14 cellular contexts compared by ENCODE assay signal in the genomic region with DNA sequence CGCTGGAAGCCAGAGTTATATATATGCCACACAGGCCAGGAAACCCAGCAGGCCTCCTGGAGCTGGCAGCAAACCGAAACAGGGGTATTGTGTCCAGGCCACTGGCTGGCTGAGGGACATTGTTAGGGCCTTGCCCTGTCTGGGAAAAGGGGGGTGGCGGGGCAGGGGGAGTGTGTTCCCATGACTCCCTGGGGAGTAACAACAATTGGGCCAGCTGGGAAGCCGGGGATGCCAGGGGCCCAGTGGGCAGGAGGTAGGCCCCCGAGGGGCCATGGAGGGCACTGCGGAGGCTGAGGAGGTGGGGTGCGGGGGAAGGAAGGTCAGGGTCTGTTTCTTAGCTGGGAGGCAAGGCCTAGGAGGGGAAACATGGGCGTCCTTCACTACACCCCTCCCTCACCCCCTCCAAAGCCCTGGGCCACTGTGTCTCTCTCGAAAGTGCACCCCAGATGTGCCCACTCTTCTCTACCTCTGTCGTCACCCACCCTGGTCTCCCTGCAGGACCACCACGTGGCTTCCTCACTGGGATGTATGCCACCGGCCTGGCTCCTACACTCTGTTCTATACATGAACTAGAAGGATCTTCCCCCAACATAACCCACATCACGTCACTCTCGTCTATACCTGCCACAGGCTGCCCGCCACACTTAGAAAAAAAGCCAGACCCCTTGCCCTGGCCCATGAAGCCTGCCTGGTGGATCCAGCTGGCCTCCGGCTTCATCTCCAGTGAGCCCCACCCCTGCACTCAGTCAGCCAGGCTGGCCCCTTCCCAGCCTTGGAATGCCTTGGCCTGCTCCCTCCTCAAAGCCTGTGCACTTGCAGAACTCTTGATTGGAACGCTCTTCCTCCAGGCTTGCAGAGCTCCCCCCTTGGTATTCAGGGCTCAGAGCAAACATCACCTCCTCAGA. TPM values are rescaled to one million over a fixed set of nuclear protein-coding genes. Genes with fewer than 3 reads are reported as not detected.
DNase-seq lines count a peak whose midpoint lies in the region; ATAC-seq and TF ChIP-seq lines count a peak whose summit lies in the region.
"Had no signal": no experiment of that assay in that cellular context is flagged by ENCODE, and none has a peak within 500 bp of the region (broad histone marks: within the 10 kb centered on the region; RNA-seq: fewer than 3 reads in every experiment).

No MANE protein-coding gene starts in this region.

- H3K27ac ChIP-seq in ectodermal cell (ENCODE audit: insufficient read depth, low read depth, low read length, poor library complexity, severe bottlenecking) (peak overlapping the region; percentile 66), thyroid gland (peak overlapping the region; percentile 68 to 89 (median 81))

- H3K9me3 ChIP-seq in ectodermal cell (ENCODE audit: control insufficient read depth, low read length), result no peaks in the 10 kb centered on the region
- H3K9me3 ChIP-seq in thyroid gland, result no peaks in the 10 kb centered on the region

- no peak overlapping the region for H3K4me3 ChIP-seq in ectodermal cell (ENCODE audit: insufficient read depth, low read depth, low read length)
- no peak overlapping the region for H3K4me3 ChIP-seq in thyroid gland (replicated peaks in 1 of 3)

- H3K27ac Mint-ChIP-seq in mesothelial cell of epicardium, result peak overlapping the region; percentile 40
- no peak overlapping the region for H3K27ac Mint-ChIP-seq in osteocyte (ENCODE audit: unreplicated experiment)

- no peaks in the 10 kb centered on the region for H3K27me3 ChIP-seq in ectodermal cell (ENCODE audit: control insufficient read depth, insufficient read depth, low read length, poor library complexity, severe bottlenecking)
- H3K27me3 ChIP-seq in thyroid gland, result no peaks in the 10 kb centered on the region

- no peak for TF ChIP-seq POLR2A in thyroid gland (IDR thresholded peaks at IDR 0.05)

- intact Hi-C loops in thyroid gland (cut with DNase I), result loop anchor here (5.0 kb wide), 1 partner anchor 33 kb away; no protein-coding TSS in a partner anchor

- H3K4me1 ChIP-seq in ectodermal cell (ENCODE audit: control insufficient read depth, insufficient read depth, low read length) (peaks cover 13% of the 10 kb centered on the region), thyroid gland (peaks cover 17 to 28% of the 10 kb centered on the region in 2 donors)

- H3K36me3 Mint-ChIP-seq in mesothelial cell of epicardium (no peaks in the 10 kb centered on the region), osteocyte (ENCODE audit: unreplicated experiment) (no peaks in the 10 kb centered on the region)

- DNase-seq in NCI-H1092 treated with DMSO at 0.1 percent for 48 hours (lab: John Stamatoyannopoulos, UW), result peak; percentile 44
- no peak for DNase-seq in NCI-H1092 (lab: John Stamatoyannopoulos, UW)
- no peak for DNase-seq in mesothelial cell of epicardium (ENCODE audit: low spot score in 2 of 2, unreplicated experiment in 2 of 2)
- peak; percentile 89 for DNase-seq in thyroid gland
- DNase-seq in activated effector memory CD4-positive, alpha-beta T cell treated with anti-CD3 and anti-CD28 coated beads, Interleukin-2, amount 50 U/mL, for 16 hours, result no peak
- no peak for DNase-seq in osteocyte (ENCODE audit: extremely low spot score, unreplicated experiment)
- DNase-seq: 8988T; activated CD4-positive, alpha-beta T cell treated with anti-CD3 and anti-CD28 coated beads, Interleukin-2, amount 50 U/mL, for 48 hours; GF-D8; NCI-H1930 had no signal

- 50 to 53% methylated on average over 17 of the region's 17 CpGs for WGBS in ectodermal cell, 2 experiments
- 58 to 63% methylated on average over 17 of the region's 17 CpGs for WGBS in thyroid gland, 2 donors

- H3K9me3 Mint-ChIP-seq in mesothelial cell of epicardium, result no peaks in the 10 kb centered on the region
- H3K9me3 Mint-ChIP-seq in osteocyte (ENCODE audit: unreplicated experiment), result no peaks in the 10 kb centered on the region

- H3K36me3 ChIP-seq in ectodermal cell (ENCODE audit: control insufficient read depth, insufficient read depth, low read length), result no peaks in the 10 kb centered on the region
- no peaks in the 10 kb centered on the region for H3K36me3 ChIP-seq in thyroid gland

- H3K4me1 Mint-ChIP-seq in mesothelial cell of epicardium (peaks cover 15% of the 10 kb centered on the region), osteocyte (ENCODE audit: unreplicated experiment) (peaks cover 3% of the 10 kb centered on the region)

- TF ChIP-seq CTCF in mesothelial cell of epicardium (IDR thresholded peaks at IDR 0.05; ENCODE audit: unreplicated experiment) (no peak), thyroid gland (IDR thresholded peaks at IDR 0.05) (peak in 1 of 6 experiments; percentile 5), osteocyte (IDR thresholded peaks at IDR 0.05) (no peak)

- ATAC-seq in GM21390 (IDR thresholded peaks at IDR 0.05; ENCODE audit: unreplicated experiment), result no peak
- ATAC-seq: left lobe of liver had no signal

- no peak overlapping the region for H3K4me3 Mint-ChIP-seq in mesothelial cell of epicardium
- no peak overlapping the region for H3K4me3 Mint-ChIP-seq in osteocyte (ENCODE audit: unreplicated experiment)

- H3K27me3 Mint-ChIP-seq in mesothelial cell of epicardium (ENCODE audit: low read depth), result no peaks in the 10 kb centered on the region
- no peaks in the 10 kb centered on the region for H3K27me3 Mint-ChIP-seq in osteocyte (ENCODE audit: unreplicated experiment)

RNA-seq across cellular contexts. Expression of a gene that starts 7.8 kb away (rescaled TPM):
- 32.8 TPM for polyA plus RNA-seq in ectodermal cell (2013, experiment 1 of 4)
- polyA plus RNA-seq in ectodermal cell (2013, experiment 2 of 4), result 37.6 TPM
- polyA plus RNA-seq in ectodermal cell (2013, experiment 3 of 4), result 26.5 TPM
- polyA plus RNA-seq in ectodermal cell (2013, experiment 4 of 4), result 27.6 TPM
- total RNA-seq in mesothelial cell of epicardium, result 16.7 to 18.1 TPM (median 16.9 TPM) in 3 replicates
- under 1 TPM in 3 of 4 donors, not detected in 1; 0.42 to 0.89 (median 0.67) TPM for total RNA-seq in thyroid gland
- total RNA-seq in osteocyte, result 5.6 and 6.3 TPM in 2 replicates

RNA-seq across cellular contexts. Expression of a gene that starts 19.8 kb away (rescaled TPM):
- polyA plus RNA-seq in ectodermal cell (2013, experiment 1 of 4), result 22.8 TPM
- 18.8 TPM for polyA plus RNA-seq in ectodermal cell (2013, experiment 2 of 4)
- 18.7 TPM for polyA plus RNA-seq in ectodermal cell (2013, experiment 3 of 4)
- polyA plus RNA-seq in ectodermal cell (2013, experiment 4 of 4), result 23.3 TPM
- total RNA-seq in mesothelial cell of epicardium, result 58.4 to 60.1 TPM (median 58.6 TPM) in 3 replicates
- total RNA-seq in thyroid gland, result 10 to 100 TPM; 65.2 to 99.8 (median 73.4) TPM
- 29.1 and 30.0 TPM in 2 replicates for total RNA-seq in osteocyte

RNA-seq across cellular contexts. Expression of a gene that starts 26.1 kb away (rescaled TPM):
- 4.5 TPM for polyA plus RNA-seq in ectodermal cell (2013, experiment 1 of 4)
- polyA plus RNA-seq in ectodermal cell (2013, experiment 2 of 4), result 5.2 TPM
- polyA plus RNA-seq in ectodermal cell (2013, experiment 3 of 4), result 4.4 TPM
- polyA plus RNA-seq in ectodermal cell (2013, experiment 4 of 4), result 2.9 TPM
- 7.0 to 7.5 TPM (median 7.4 TPM) in 3 replicates for total RNA-seq in mesothelial cell of epicardium
- 10 to 100 TPM; 17.7 to 31.2 (median 22.0) TPM for total RNA-seq in thyroid gland
- total RNA-seq in osteocyte, result 2.1 and 3.4 TPM in 2 replicates

RNA-seq across cellular contexts. Expression of a gene that starts 27.2 kb away (rescaled TPM):
- not detected for polyA plus RNA-seq in ectodermal cell (2013, experiment 1 of 4)
- 0.12 TPM for polyA plus RNA-seq in ectodermal cell (2013, experiment 2 of 4)
- polyA plus RNA-seq in ectodermal cell (2013, experiment 3 of 4), result not detected
- 0.16 TPM for polyA plus RNA-seq in ectodermal cell (2013, experiment 4 of 4)
- total RNA-seq in mesothelial cell of epicardium (0.63 to 0.86 TPM (median 0.66 TPM) in 3 replicates), thyroid gland (1 to 10 TPM; 2.1 to 3.9 (median 2.6) TPM), osteocyte (0.52 and 0.54 TPM in 2 replicates)

RNA-seq across cellular contexts. Expression of a gene that starts 31.9 kb away (rescaled TPM):
- polyA plus RNA-seq in ectodermal cell (2013, experiment 1 of 4), result 0.17 TPM
- polyA plus RNA-seq in ectodermal cell (2013, experiment 2 of 4), result 0.27 TPM
- polyA plus RNA-seq in ectodermal cell (2013, experiment 3 of 4), result not detected
- not detected for polyA plus RNA-seq in ectodermal cell (2013, experiment 4 of 4)
- total RNA-seq in mesothelial cell of epicardium, result 0.09 to 0.20 TPM (median 0.11 TPM) in 3 replicates
- total RNA-seq in thyroid gland, result under 1 TPM in 1 of 4 donors, not detected in 3; 0.13 TPM
- total RNA-seq in osteocyte, result 0.13 and 0.37 TPM in 2 replicates
- total RNA-seq: epithelial cell of proximal tubule, left lobe of liver had no signal

Comparison
In these comparisons a context has a peak if more than half of its experiments do, and no peak if none do; other contexts are left out.
1. DNase-seq: peak in NCI-H1092 treated with DMSO at 0.1 percent for 48 hours (single experiment) and thyroid gland (2 of 2); none in NCI-H1092 (single experiment), mesothelial cell of epicardium (0 of 2), activated effector memory CD4-positive, alpha-beta T cell treated with anti-CD3 and anti-CD28 coated beads, Interleukin-2, amount 50 U/mL, for 16 hours (single experiment) and osteocyte (single experiment).